18 cellular contexts compared by ENCODE assay signal in the genomic region with DNA sequence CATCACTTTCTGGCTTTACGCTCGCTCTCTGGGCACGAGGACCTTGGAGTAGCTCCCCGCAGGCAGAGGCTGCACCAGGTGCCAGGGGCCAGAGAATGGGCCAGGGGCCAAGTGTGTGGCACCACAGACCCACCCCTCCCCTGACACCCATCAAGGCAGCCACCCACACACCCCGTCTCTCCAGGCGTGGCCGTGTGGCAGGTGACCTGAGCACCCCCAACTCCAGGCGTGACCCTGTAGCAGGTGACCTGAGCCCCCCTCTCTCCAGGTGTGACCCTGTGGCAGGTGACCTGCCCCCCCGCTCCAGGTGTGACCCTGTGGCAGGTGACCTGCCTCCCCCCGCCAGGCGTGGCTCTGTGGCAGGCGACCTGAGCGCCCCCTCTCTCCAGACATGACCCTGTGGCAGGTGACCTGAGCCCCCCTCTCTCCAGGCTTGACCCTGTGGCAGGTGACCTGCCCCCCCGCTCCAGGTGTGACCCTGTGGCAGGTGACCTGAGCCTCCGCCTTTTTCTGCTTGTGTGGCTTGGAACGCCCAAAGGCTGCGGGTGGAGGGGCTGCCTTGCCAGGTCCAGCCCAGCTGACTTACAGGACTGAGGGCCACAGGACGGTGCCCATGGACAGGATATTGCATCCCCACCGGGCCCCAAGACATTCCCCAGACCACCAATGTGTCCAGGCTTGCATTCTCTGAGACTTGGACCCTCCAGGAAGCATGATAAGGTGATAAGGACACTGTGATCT.
DNase-seq lines count a peak whose midpoint lies in the region; ATAC-seq and TF ChIP-seq lines count a peak whose summit lies in the region.
"Had no signal": no experiment of that assay in that cellular context is flagged by ENCODE, and none has a peak within 500 bp of the region (broad histone marks: within the 10 kb centered on the region; RNA-seq: fewer than 3 reads in every experiment).

No MANE protein-coding gene starts in this region.

- no peak overlapping the region for H2AFZ ChIP-seq in osteoblast (ENCODE audit: low read length)

- WGBS in aorta, 2 donors, result 51 to 58% methylated on average over 18 to 19 of the region's 19 CpGs

- H3K36me3 ChIP-seq in RWPE2 (ENCODE audit: low read depth) (no peaks in the 10 kb centered on the region), osteoblast (ENCODE audit: insufficient read depth, low read length) (no peaks in the 10 kb centered on the region), aorta (ENCODE audit: control insufficient read depth in 1 of 2, insufficient read depth in 2 of 2, low read length in 1 of 2) (no peaks in the 10 kb centered on the region)
- H3K36me3 ChIP-seq: BE2C had no signal

- no peaks in the 10 kb centered on the region for H4K20me1 ChIP-seq in osteoblast (ENCODE audit: insufficient read depth, low read length)

- H3K27ac ChIP-seq in RWPE2 (ENCODE audit: poor library complexity, severe bottlenecking) (no peak overlapping the region), osteoblast (ENCODE audit: low read depth, low read length) (no peak overlapping the region), aorta (ENCODE audit: low read depth in 1 of 2, low read length in 2 of 2) (no peak overlapping the region)

- DNase-seq in RPMI8226 (peak; percentile 46), RWPE2 (ENCODE audit: low spot score) (peak; percentile 34), osteoblast (ENCODE audit: insufficient read length, low spot score, missing footprints) (peak; percentile 9), aorta (peak; percentile 35 to 67), KG1 (lab: John Stamatoyannopoulos, UW) (no peak), cerebellar cortex (ENCODE audit: low spot score) (no peak)
- DNase-seq: ACHN; BE2C; C1 segment of cervical spinal cord; CD4-positive, CD25-positive, alpha-beta regulatory T cell; COR-L47; DMS 273 treated with DMSO at 0.1 percent for 48 hours; DMS53; DND-41; EL; H9 had no signal

- no peaks in the 10 kb centered on the region for H3K27me3 ChIP-seq in RWPE2 (ENCODE audit: insufficient read depth, poor library complexity, severe bottlenecking)
- H3K27me3 ChIP-seq in osteoblast (ENCODE audit: insufficient read depth, low read length), result no peaks in the 10 kb centered on the region
- H3K27me3 ChIP-seq in aorta (ENCODE audit: control insufficient read depth in 1 of 2, insufficient read depth in 2 of 2, low read length in 1 of 2), result no peaks in the 10 kb centered on the region
- H3K27me3 ChIP-seq: BE2C had no signal

- no peak overlapping the region for H3K4me2 ChIP-seq in osteoblast (ENCODE audit: insufficient read depth, low read length)

- TF ChIP-seq CTCF in RWPE2 (IDR thresholded peaks at IDR 0.05; ENCODE audit: poor library complexity, severe bottlenecking) (no peak), osteoblast (IDR thresholded peaks at IDR 0.05; ENCODE audit: extremely low read depth, low read depth, low read length) (no peak)

- H3K9me3 ChIP-seq in RWPE2 (ENCODE audit: severe bottlenecking) (no peaks in the 10 kb centered on the region), osteoblast (ENCODE audit: low read depth, low read length) (no peaks in the 10 kb centered on the region), aorta (ENCODE audit: control insufficient read depth, low read length) (no peaks in the 10 kb centered on the region)
- H3K9me3 ChIP-seq: BE2C had no signal

- no peaks in the 10 kb centered on the region for H3K4me1 ChIP-seq in RWPE2 (ENCODE audit: insufficient read depth, poor library complexity, severe bottlenecking)
- H3K4me1 ChIP-seq in osteoblast (ENCODE audit: insufficient read depth, low read length), result no peaks in the 10 kb centered on the region
- H3K4me1 ChIP-seq in aorta (ENCODE audit: control insufficient read depth in 1 of 2, insufficient read depth in 2 of 2, low read length in 2 of 2), result no peaks in the 10 kb centered on the region
- H3K4me1 ChIP-seq: BE2C had no signal

- H3K79me2 ChIP-seq in osteoblast (ENCODE audit: insufficient read depth, low read length), result no peaks in the 10 kb centered on the region

- ATAC-seq in RWPE2 (ENCODE audit: low read depth) (no peak), aorta (ENCODE audit: low FRiP score) (no peak)
- ATAC-seq: GM12878, HepG2 had no signal

- H3K4me3 ChIP-seq in RWPE2 (ENCODE audit: severe bottlenecking) (no peak overlapping the region), osteoblast (ENCODE audit: insufficient read depth, low read length) (no peak overlapping the region), aorta (ENCODE audit: low read length in 2 of 2) (no peak overlapping the region)
- H3K4me3 ChIP-seq: GM12878 had no signal

- intact Hi-C loops in aorta (cut with DNase I), result no loop called here

Comparison
In these comparisons a context has a peak if more than half of its experiments do, and no peak if none do; other contexts are left out.
1. DNase-seq: peak in RPMI8226 (single experiment), RWPE2 (single experiment), osteoblast (single experiment) and aorta (2 of 2); none in KG1 (single experiment) and cerebellar cortex (single experiment).